30 cellular contexts compared by ENCODE assay signal in the genomic region with DNA sequence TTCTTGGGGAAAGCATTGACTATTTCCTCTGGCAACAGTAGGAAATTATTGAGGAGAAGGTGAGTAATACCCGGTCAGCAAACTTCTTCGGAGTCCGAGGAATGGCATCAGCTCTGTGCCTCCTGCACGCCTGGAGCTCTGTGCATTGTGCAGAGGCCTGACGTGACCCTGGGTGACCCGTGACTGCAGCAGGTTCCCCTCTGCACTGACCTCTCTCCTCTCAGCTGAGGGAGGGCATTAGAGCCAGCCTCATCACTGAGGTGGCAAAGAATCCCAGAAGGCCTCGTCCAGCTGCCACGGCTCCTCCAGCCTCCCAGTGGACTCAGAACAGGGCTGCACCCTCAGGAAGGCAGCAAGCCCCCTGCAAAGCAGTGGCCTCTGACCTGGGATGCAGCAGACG.
"Had no signal": no experiment of that assay in that cellular context is flagged by ENCODE, and none has a peak within 500 bp of the region (broad histone marks: within the 10 kb centered on the region; RNA-seq: fewer than 3 reads in every experiment).

No MANE protein-coding gene starts in this region.

- H3K9me3 ChIP-seq: colonic mucosa, vagina had no signal

- H3K27me3 Mint-ChIP-seq: activated CD4-positive, alpha-beta T cell treated with anti-CD3 and anti-CD28 coated beads for 36 hours; naive B cell had no signal

- H3K27ac Mint-ChIP-seq: activated CD4-positive, alpha-beta T cell treated with anti-CD3 and anti-CD28 coated beads for 36 hours; activated T-cell treated with anti-CD3 and anti-CD28 coated beads, Interleukin-2, amount 50 U/mL, for 72 hours; immature natural killer cell; mesothelial cell of epicardium; progenitor cell of endocrine pancreas; stimulated activated effector memory CD8-positive, alpha-beta T cell treated with anti-CD3 and anti-CD28 coated beads, Interleukin-12 subunit alpha, Interleukin-12 subunit beta, amount 100 ng/mL, for 72 hours; stimulated activated naive CD8-positive, alpha-beta T cell treated with anti-CD3 and anti-CD28 coated beads, Interleukin-15, Interleukin-2, amounts not matched to agents 100 ng/mL and 50 ng/mL, for 24 hours had no signal

- H3K36me3 Mint-ChIP-seq: immature natural killer cell; mesothelial cell of epicardium; stimulated activated effector memory CD8-positive, alpha-beta T cell treated with anti-CD3 and anti-CD28 coated beads, Interleukin-12 subunit alpha, Interleukin-12 subunit beta, amount 100 ng/mL, for 72 hours had no signal

- H3K4me3 Mint-ChIP-seq: activated CD4-positive, alpha-beta T cell treated with anti-CD3 and anti-CD28 coated beads for 36 hours; activated T-cell treated with anti-CD3 and anti-CD28 coated beads, Interleukin-2, amount 50 U/mL, for 72 hours; immature natural killer cell; mesothelial cell of epicardium; stimulated activated effector memory CD8-positive, alpha-beta T cell treated with anti-CD3 and anti-CD28 coated beads, Interleukin-12 subunit alpha, Interleukin-12 subunit beta, amount 100 ng/mL, for 72 hours; stimulated activated naive CD8-positive, alpha-beta T cell treated with anti-CD3 and anti-CD28 coated beads, Interleukin-15, Interleukin-2, amounts not matched to agents 100 ng/mL and 50 ng/mL, for 24 hours had no signal

- H3K9me3 Mint-ChIP-seq: stimulated activated effector memory CD8-positive, alpha-beta T cell treated with anti-CD3 and anti-CD28 coated beads, Interleukin-12 subunit alpha, Interleukin-12 subunit beta, amount 100 ng/mL, for 72 hours had no signal

- H3K27me3 ChIP-seq: cardiac muscle cell, colonic mucosa, gastrocnemius medialis, sigmoid colon, upper lobe of left lung, vagina had no signal

- ATAC-seq: activated CD4-positive, alpha-beta T cell treated with anti-CD3 and anti-CD28 coated beads for 36 hours; activated naive CD4-positive, alpha-beta T cell treated with anti-CD3 and anti-CD28 coated beads, Interleukin-2, amount 50 U/mL, for 72 hours; activated T-cell treated with anti-CD3 and anti-CD28 coated beads, Interleukin-2, amount 50 U/mL, for 72 hours; gastrocnemius medialis; left colon; stimulated activated effector memory CD8-positive, alpha-beta T cell treated with anti-CD3 and anti-CD28 coated beads, Interleukin-12 subunit alpha, Interleukin-12 subunit beta, amount 100 ng/mL, for 72 hours had no signal

- H3K4me3 ChIP-seq: cardiac muscle cell, colonic mucosa, gastrocnemius medialis, sigmoid colon, upper lobe of left lung, vagina had no signal

- H3K36me3 ChIP-seq: cardiac muscle cell, colonic mucosa, gastrocnemius medialis, sigmoid colon, upper lobe of left lung, vagina had no signal

- H3K4me1 ChIP-seq: colonic mucosa had no signal

- DNase-seq: activated CD4-positive, alpha-beta T cell treated with anti-CD3 and anti-CD28 coated beads for 36 hours; activated CD4-positive, alpha-beta T cell treated with anti-CD3 and anti-CD28 coated beads, Interleukin-2, amount 50 U/mL, for 4 hours; activated CD4-positive, CD25-positive, alpha-beta regulatory T cell; activated naive CD4-positive, alpha-beta T cell; activated T-cell treated with anti-CD3 and anti-CD28 coated beads for 4 hours; activated T-cell treated with anti-CD3 and anti-CD28 coated beads, Interleukin-2, amount 50 U/mL, for 72 hours; anterior cingulate cortex; cerebellar nuclear complex; colonic mucosa; effector memory CD4-positive, alpha-beta T cell; erythroblast; gastrocnemius medialis; head of caudate nucleus; hippocampal formation; immature natural killer cell; kidney; left colon; naive B cell; sigmoid colon; small intestine; stimulated activated CD4-positive, alpha-beta T cell treated with anti-CD3 and anti-CD28 coated beads, Interleukin-4, amount 100 ng/mL, for 24 hours; T-helper 2 cell had no signal

- H3K27ac ChIP-seq: cardiac muscle cell, colonic mucosa, gastrocnemius medialis, sigmoid colon, upper lobe of left lung, vagina had no signal
